In genomic region chr18:62737474-62737873, GRCh38 we compare ENCODE assay signal across 14 cellular contexts. TPM values are rescaled to one million over a fixed set of nuclear protein-coding genes. Genes with fewer than 3 reads are reported as not detected.
A peak's percentile ranks its signal among the peaks of the same experiment; 100 is the strongest.
DNase-seq lines count a peak whose midpoint lies in the region; TF ChIP-seq lines count a peak whose summit lies in the region.
"Had no signal": no experiment of that assay in that cellular context is flagged by ENCODE, and none has a peak within 500 bp of the region (broad histone marks: within the 10 kb centered on the region; RNA-seq: fewer than 3 reads in every experiment).

No MANE protein-coding gene starts in this region.

- peaks cover 64% of the 10 kb centered on the region for H3K9me3 ChIP-seq in BLaER1
- H3K9me3 ChIP-seq in HUES64 (ENCODE audit: insufficient read depth, low read depth, low read length): no peaks in the 10 kb centered on the region
- peaks cover 7% of the 10 kb centered on the region for H3K9me3 ChIP-seq in endodermal cell (ENCODE audit: control insufficient read depth, low read length)

- H3K36me3 ChIP-seq in BLaER1: peaks cover 45% of the 10 kb centered on the region
- H3K36me3 ChIP-seq in HUES64 (ENCODE audit: insufficient read depth, low read length): no peaks in the 10 kb centered on the region
- H3K36me3 ChIP-seq in endodermal cell (ENCODE audit: control insufficient read depth, insufficient read depth, low read length): no peaks in the 10 kb centered on the region

- H3K9ac ChIP-seq in BLaER1 (no peak overlapping the region), HUES64 (ENCODE audit: low read depth, low read length) (no peak overlapping the region), endodermal cell (ENCODE audit: extremely low read depth, low read length, poor library complexity, severe bottlenecking) (no peak overlapping the region)

- H3K9me3 Mint-ChIP-seq in endodermal cell (peaks cover under 1% of the 10 kb centered on the region), neural crest cell (peaks cover 7% of the 10 kb centered on the region), immature natural killer cell (no peaks in the 10 kb centered on the region)
- H3K9me3 Mint-ChIP-seq: HFFc6 had no signal

- H3K36me3 Mint-ChIP-seq in endodermal cell (ENCODE audit: low read depth) (peaks cover 8% of the 10 kb centered on the region), neural crest cell (ENCODE audit: low read depth) (peaks cover 13% of the 10 kb centered on the region), immature natural killer cell (peaks cover 0 to 4% (median 3%) of the 10 kb centered on the region in 3 donors)

- H3K4me3 ChIP-seq in BLaER1 (no peak overlapping the region), HUES64 (ENCODE audit: low read length) (no peak overlapping the region), endodermal cell (ENCODE audit: low read length) (no peak overlapping the region)
- H3K4me3 ChIP-seq: GM12878 had no signal

- H3K27me3 Mint-ChIP-seq in endodermal cell (ENCODE audit: insufficient read depth): no peaks in the 10 kb centered on the region
- H3K27me3 Mint-ChIP-seq in neural crest cell (ENCODE audit: low read depth): no peaks in the 10 kb centered on the region
- H3K27me3 Mint-ChIP-seq in immature natural killer cell (ENCODE audit: low read depth in 3 of 3): peaks cover 0 to 2% (median 0%) of the 10 kb centered on the region in 3 donors
- H3K27me3 Mint-ChIP-seq: CD8-positive, alpha-beta memory T cell had no signal

- H3K27ac ChIP-seq in BLaER1: no peak overlapping the region
- H3K27ac ChIP-seq in HUES64 (ENCODE audit: low read depth, low read length): peak overlapping the region; percentile 15; the same call in 1 of the 2 replicates
- no peak overlapping the region for H3K27ac ChIP-seq in endodermal cell (ENCODE audit: low read depth, low read length)
- H3K27ac ChIP-seq: 22Rv1 had no signal

- H3K27ac Mint-ChIP-seq in endodermal cell (peak overlapping the region; percentile 31), neural crest cell (ENCODE audit: unreplicated experiment) (peak overlapping the region; percentile 65), immature natural killer cell (no peak overlapping the region)
- H3K27ac Mint-ChIP-seq: CD8-positive, alpha-beta memory T cell; HFFc6 had no signal

- H3K4me1 Mint-ChIP-seq in endodermal cell: peaks cover 40% of the 10 kb centered on the region
- peaks cover 28% of the 10 kb centered on the region for H3K4me1 Mint-ChIP-seq in neural crest cell
- H3K4me1 Mint-ChIP-seq in immature natural killer cell: peaks cover 11 to 21% of the 10 kb centered on the region in 2 donors

- peaks cover 45% of the 10 kb centered on the region for H4K20me1 ChIP-seq in BLaER1

- H3K27me3 ChIP-seq in BLaER1: no peaks in the 10 kb centered on the region
- no peaks in the 10 kb centered on the region for H3K27me3 ChIP-seq in HUES64 (ENCODE audit: insufficient read depth, low read length)
- H3K27me3 ChIP-seq in endodermal cell (ENCODE audit: control insufficient read depth, insufficient read depth, low read length, poor library complexity, severe bottlenecking): no peaks in the 10 kb centered on the region

- no peak overlapping the region for H3K4me3 Mint-ChIP-seq in endodermal cell
- H3K4me3 Mint-ChIP-seq in neural crest cell: no peak overlapping the region
- H3K4me3 Mint-ChIP-seq in immature natural killer cell: no peak overlapping the region
- H3K4me3 Mint-ChIP-seq: CD8-positive, alpha-beta memory T cell; HFFc6 had no signal

- H3K4me2 ChIP-seq in BLaER1: 0 out of 2 replicates have a peak overlapping the region, but pooled peaks have one; percentile 33

- TF ChIP-seq CTCF in endodermal cell (conservative IDR thresholded peaks at IDR 0.05) (peak; percentile 40), neural crest cell (conservative IDR thresholded peaks at IDR 0.05) (no peak)

- H3K4me1 ChIP-seq in BLaER1 (peaks cover 25% of the 10 kb centered on the region), HUES64 (ENCODE audit: insufficient read depth, low read length) (peaks cover 68% of the 10 kb centered on the region), endodermal cell (ENCODE audit: control insufficient read depth, insufficient read depth, low read length) (peaks cover 2% of the 10 kb centered on the region)

- 78% methylated on average over 3 of the region's 3 CpGs for WGBS in HUES64
- WGBS in endodermal cell (ENCODE audit: insufficient coverage in 1 of 2, insufficient read length in 1 of 2), 2 experiments: 87 to 88% methylated on average over 3 of the region's 3 CpGs

- no peak for DNase-seq in endodermal cell
- no peak for DNase-seq in neural crest cell (ENCODE audit: low read depth, low spot score)
- no peak for DNase-seq in immature natural killer cell
- DNase-seq in NCI-H2081 (lab: John Stamatoyannopoulos, UW): no peak
- no peak for DNase-seq in putamen (ENCODE audit: low spot score)
- DNase-seq: CD8-positive, alpha-beta memory T cell; DMS53; GOT3; HCEC 1CT; HFFc6 had no signal

RNA-seq across cellular contexts. Expression of gene PHLPP1, which starts 22.1 kb away (rescaled TPM):
- polyA plus RNA-seq in HUES64 (2013, experiment 1 of 2): 18.5 TPM
- polyA plus RNA-seq in HUES64 (2013, experiment 2 of 2): 18.0 TPM
- total RNA-seq in endodermal cell (10 to 100 TPM; 19.8 to 28.1 TPM), neural crest cell (27.5 and 29.6 TPM in 2 replicates)
- polyA plus RNA-seq in endodermal cell (2013, experiment 1 of 2): 18.1 TPM
- 16.0 TPM for polyA plus RNA-seq in endodermal cell (2013, experiment 2 of 2)
- under 1 TPM in 2 of 3 donors, not detected in 1; 0.14 to 0.50 TPM for polyA plus RNA-seq in immature natural killer cell

Comparison
In these comparisons a context has a peak if more than half of its experiments do, and no peak if none do; other contexts are left out.
1. H3K27ac Mint-ChIP-seq: peak in endodermal cell (single experiment) and neural crest cell (single experiment); none in immature natural killer cell (0 of 6).